ENCODE assay signal across 17 cellular contexts in genomic region chr20:49818810-49819209, GRCh38. TPM values are rescaled to one million over a fixed set of nuclear protein-coding genes. Genes with fewer than 3 reads are reported as not detected.
DNase-seq lines count a peak whose midpoint lies in the region; ATAC-seq and TF ChIP-seq lines count a peak whose summit lies in the region.
"Had no signal": no experiment of that assay in that cellular context is flagged by ENCODE, and none has a peak within 500 bp of the region (broad histone marks: within the 10 kb centered on the region; RNA-seq: fewer than 3 reads in every experiment).

No MANE protein-coding gene starts in this region.

- ATAC-seq in lower lobe of right lung, result no peak
- no peak for ATAC-seq in naive thymus-derived CD8-positive, alpha-beta T cell
- ATAC-seq: CD8-positive, alpha-beta T cell; GM23338 had no signal

- H3K27ac ChIP-seq in HL-60 (replicated peaks) (peak overlapping the region; percentile 50), lower lobe of right lung (peak overlapping the region; percentile 3), testis (peak overlapping the region; percentile 25 to 34), A673 (ENCODE audit: low read depth, low read length, poor library complexity, severe bottlenecking) (no peak overlapping the region)

- H3K9me3 ChIP-seq in lower lobe of right lung (no peaks in the 10 kb centered on the region), testis (no peaks in the 10 kb centered on the region), A673 (ENCODE audit: low read depth, low read length, poor library complexity, severe bottlenecking) (no peaks in the 10 kb centered on the region)
- H3K9me3 ChIP-seq: BE2C had no signal

- peaks cover 51 to 69% of the 10 kb centered on the region in 2 donors for H3K36me3 Mint-ChIP-seq in CD14-positive monocyte
- H3K36me3 Mint-ChIP-seq in naive thymus-derived CD8-positive, alpha-beta T cell, result peaks cover 12 to 70% (median 23%) of the 10 kb centered on the region in 3 donors

- CTCF ChIA-PET in A673 (lab: Charles Lee), result no interaction called here

- DNase-seq in CD14-positive monocyte (ENCODE audit: low spot score) (no peak), HL-60 (ENCODE audit: low read depth in 1 of 2, low spot score in 1 of 2) (no peak), lower lobe of right lung (no peak), testis (no peak), A673 (ENCODE audit: low spot score) (no peak), occipital lobe (lab: John Stamatoyannopoulos, UW) (no peak)
- DNase-seq in naive thymus-derived CD8-positive, alpha-beta T cell, result no peak
- DNase-seq: 8988T; BE2C; C1 segment of cervical spinal cord; Calu3; CD8-positive, alpha-beta T cell; DMS79 treated with DMSO at 0.1 percent for 48 hours; GF-D8; HCEC 1CT; IMR-90 had no signal

- H3K36me3 ChIP-seq in lower lobe of right lung (peaks cover 66% of the 10 kb centered on the region), testis (ENCODE audit: low read depth, missing control alignments) (no peaks in the 10 kb centered on the region), A673 (ENCODE audit: insufficient read depth, low read length, poor library complexity, severe bottlenecking) (peaks cover 32% of the 10 kb centered on the region)

- H3K4me1 Mint-ChIP-seq in CD14-positive monocyte, result peaks cover 46% of the 10 kb centered on the region
- peaks cover 24 to 66% (median 50%) of the 10 kb centered on the region in 4 donors for H3K4me1 Mint-ChIP-seq in naive thymus-derived CD8-positive, alpha-beta T cell

- no peaks in the 10 kb centered on the region for H3K9me3 Mint-ChIP-seq in CD14-positive monocyte
- peaks cover 0 to 2% (median 0%) of the 10 kb centered on the region in 9 donors for H3K9me3 Mint-ChIP-seq in naive thymus-derived CD8-positive, alpha-beta T cell
- H3K9me3 Mint-ChIP-seq: CD8-positive, alpha-beta T cell had no signal

- no peak for TF ChIP-seq POLR2A in testis (IDR thresholded peaks at IDR 0.05)

- H3K27me3 ChIP-seq in HL-60 (ENCODE audit: insufficient read depth, poor library complexity, severe bottlenecking), result no peaks in the 10 kb centered on the region
- no peaks in the 10 kb centered on the region for H3K27me3 ChIP-seq in lower lobe of right lung (ENCODE audit: low read depth)
- H3K27me3 ChIP-seq in testis, result no peaks in the 10 kb centered on the region
- no peaks in the 10 kb centered on the region for H3K27me3 ChIP-seq in A673 (replicated peaks; ENCODE audit: insufficient read depth, low read depth, low read length, poor library complexity)
- H3K27me3 ChIP-seq: BE2C had no signal

- H3K4me3 ChIP-seq in HL-60 (replicated peaks; ENCODE audit: insufficient read depth, low read length) (no peak overlapping the region), lower lobe of right lung (no peak overlapping the region), testis (no peak overlapping the region), A673 (ENCODE audit: low read depth, low read length, poor library complexity, severe bottlenecking) (no peak overlapping the region)
- H3K4me3 ChIP-seq: GM23338 had no signal

- intact Hi-C loops in CD14-positive monocyte (cut with micrococcal nuclease), result no loop called here
- intact Hi-C loops in lower lobe of right lung (cut with DNase I), result no loop called here
- intact Hi-C loops in testis (cut with DNase I; ENCODE audit: low total_unique reads), result no loop called here
- intact Hi-C loops in A673 (cut with micrococcal nuclease; ENCODE audit: unreplicated experiment), result no loop called here

- peak overlapping the region; percentile 53 to 86 (median 81) for H3K27ac Mint-ChIP-seq in CD14-positive monocyte
- H3K27ac Mint-ChIP-seq in naive thymus-derived CD8-positive, alpha-beta T cell, result no peak overlapping the region
- H3K27ac Mint-ChIP-seq: CD8-positive, alpha-beta T cell; GM23338 had no signal

- H3K4me3 Mint-ChIP-seq in CD14-positive monocyte, result no peak overlapping the region
- H3K4me3 Mint-ChIP-seq in naive thymus-derived CD8-positive, alpha-beta T cell, result no peak overlapping the region
- H3K4me3 Mint-ChIP-seq: CD8-positive, alpha-beta T cell; GM23338 had no signal

- TF ChIP-seq CTCF in CD14-positive monocyte (IDR thresholded peaks at IDR 0.05), result no peak
- TF ChIP-seq CTCF in HL-60 (IDR thresholded peaks at IDR 0.05; ENCODE audit: insufficient read depth, low read length), result no peak
- no peak for TF ChIP-seq CTCF in lower lobe of right lung (IDR thresholded peaks at IDR 0.05)
- no peak for TF ChIP-seq CTCF in testis (IDR thresholded peaks at IDR 0.05)
- no peak for TF ChIP-seq CTCF in A673 (conservative IDR thresholded peaks at IDR 0.05; ENCODE audit: low read depth, low read length)

- H3K4me1 ChIP-seq in lower lobe of right lung (peaks cover 33% of the 10 kb centered on the region), testis (peaks cover under 1% of the 10 kb centered on the region), A673 (ENCODE audit: insufficient read depth, low read length, poor library complexity, severe bottlenecking) (peaks cover 7% of the 10 kb centered on the region)
- H3K4me1 ChIP-seq: BE2C had no signal

- POLR2A ChIA-PET in A673 (lab: Charles Lee; ENCODE audit: low non-redundant PET), result no interaction called here
- POLR2A ChIA-PET in naive thymus-derived CD8-positive, alpha-beta T cell (lab: Charles Lee), result no interaction called here

- no TSS peak for BruUV-seq in A673 (replicated peaks; lab: Mats Ljungman, UMichigan)

- H3K27me3 Mint-ChIP-seq in CD14-positive monocyte (ENCODE audit: low read depth in 3 of 3), result no peaks in the 10 kb centered on the region
- no peaks in the 10 kb centered on the region for H3K27me3 Mint-ChIP-seq in naive thymus-derived CD8-positive, alpha-beta T cell

- WGBS in testis, 2 donors, result 55 to 67% methylated on average over 1 of the region's 1 CpG

RNA-seq across cellular contexts. Expression of gene SLC9A8, which starts 6.2 kb away (rescaled TPM):
- polyA plus RNA-seq in CD14-positive monocyte (1 to 10 TPM; 3.0 to 3.3 TPM), testis (ENCODE audit: insufficient read depth, low read depth, low replicate concordance) (21.3 TPM)
- total RNA-seq in lower lobe of right lung (17.7 TPM), testis (10 to 100 TPM; 32.7 to 33.0 TPM), A673 (2021) (9.8 and 10.1 TPM in 2 replicates), occipital lobe (6.1 TPM)
- 10 to 100 TPM; 28.3 to 29.3 TPM for total RNA-seq in naive thymus-derived CD8-positive, alpha-beta T cell
- polyA plus RNA-seq in naive thymus-derived CD8-positive, alpha-beta T cell, result 1 to 10 TPM; 4.7 to 9.0 (median 6.0) TPM

Comparison
In these comparisons a context has a peak if more than half of its experiments do, and no peak if none do; other contexts are left out.
1. H3K27ac Mint-ChIP-seq: peak in CD14-positive monocyte (7 of 7); none in naive thymus-derived CD8-positive, alpha-beta T cell (0 of 10).